In the genomic region with DNA sequence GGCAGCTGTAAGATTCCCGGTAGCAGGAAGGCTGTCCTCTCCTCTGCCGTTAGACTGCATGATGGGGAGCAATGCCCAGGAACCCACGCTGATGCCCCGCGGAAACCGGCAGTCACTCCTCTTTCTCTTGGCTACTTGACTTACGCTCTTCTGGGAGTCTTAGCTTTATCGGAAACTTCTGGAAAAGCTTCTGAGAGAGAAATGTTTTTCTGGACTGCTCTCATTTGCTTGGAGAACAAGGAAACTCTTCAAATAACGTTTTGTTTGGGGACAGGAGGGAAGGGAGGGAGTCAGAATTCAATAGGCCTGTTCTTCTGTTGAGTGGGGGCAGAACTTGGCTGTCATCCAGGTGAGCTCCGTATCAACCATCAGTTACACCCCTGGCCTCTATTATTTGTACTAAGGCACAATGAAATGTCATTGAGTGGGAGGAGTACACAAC, we compare ENCODE assay signal across 8 cellular contexts.
A peak's percentile ranks its signal among the peaks of the same experiment; 100 is the strongest.
DNase-seq lines count a peak whose midpoint lies in the region; ATAC-seq and TF ChIP-seq lines count a peak whose summit lies in the region.

No MANE protein-coding gene starts in this region.

- H3K4me2 ChIP-seq in skeletal muscle satellite cell (ENCODE audit: low read length), result peak overlapping the region; percentile 78

- POLR2A ChIA-PET in activated naive CD8-positive, alpha-beta T cell treated with anti-CD3 and anti-CD28 coated beads, Interleukin-2, amount 10 ng/mL, durations not matched to agents 7 days and 5 days (lab: Charles Lee), result interaction anchor here (1.9 kb wide), 1 partner anchor 57 kb away, joined by 5 read pairs; no protein-coding TSS in a partner anchor

- no peaks in the 10 kb centered on the region for H3K36me3 ChIP-seq in skeletal muscle satellite cell (ENCODE audit: insufficient read depth, low read length)
- no peaks in the 10 kb centered on the region for H3K36me3 ChIP-seq in H7 (replicated peaks; ENCODE audit: control insufficient read depth, insufficient read depth, low read length)

- no peak for DNase-seq in CD14-positive monocyte (ENCODE audit: low spot score)
- peak; percentile 18 for DNase-seq in NCI-H146 (lab: John Stamatoyannopoulos, UW)
- no peak for DNase-seq in activated naive CD8-positive, alpha-beta T cell treated with anti-CD3 and anti-CD28 coated beads, Interleukin-2, amount 10 ng/mL, durations not matched to agents 7 days and 5 days
- DNase-seq in hippocampal formation (lab: John Stamatoyannopoulos, UW), result peak; percentile 75 to 96
- no peak for DNase-seq in AG08395 (ENCODE audit: low spot score)
- DNase-seq in H7, result no peak

- H3K4me1 ChIP-seq in skeletal muscle satellite cell (ENCODE audit: control insufficient read depth, insufficient read depth, low read length), result peaks cover 21% of the 10 kb centered on the region

- H3K27me3 ChIP-seq in skeletal muscle satellite cell (ENCODE audit: control insufficient read depth, insufficient read depth, low read length) (no peaks in the 10 kb centered on the region), H7 (ENCODE audit: control insufficient read depth, insufficient read depth, low read length) (no peaks in the 10 kb centered on the region)

- H3K4me3 ChIP-seq in skeletal muscle satellite cell (ENCODE audit: low read length) (peak overlapping the region; percentile 51), H7 (ENCODE audit: insufficient read depth, low read depth, low read length) (no peak overlapping the region)

- H3K9me3 ChIP-seq in skeletal muscle satellite cell (replicated peaks; ENCODE audit: low read length), result no peaks in the 10 kb centered on the region

- peaks cover 0 to under 1% of the 10 kb centered on the region in 2 donors for H3K36me3 Mint-ChIP-seq in CD14-positive monocyte
- H3K36me3 Mint-ChIP-seq in activated naive CD8-positive, alpha-beta T cell treated with anti-CD3 and anti-CD28 coated beads, Interleukin-2, amount 10 ng/mL, durations not matched to agents 7 days and 5 days, result peaks cover 2% of the 10 kb centered on the region

- no peaks in the 10 kb centered on the region for H3K9me3 Mint-ChIP-seq in CD14-positive monocyte
- H3K9me3 Mint-ChIP-seq in activated naive CD8-positive, alpha-beta T cell treated with anti-CD3 and anti-CD28 coated beads, Interleukin-2, amount 10 ng/mL, durations not matched to agents 7 days and 5 days, result no peaks in the 10 kb centered on the region

- TF ChIP-seq CTCF in CD14-positive monocyte (IDR thresholded peaks at IDR 0.05), result no peak

- peak overlapping the region; percentile 88 to 98 for H3K4me3 Mint-ChIP-seq in CD14-positive monocyte
- H3K4me3 Mint-ChIP-seq in activated naive CD8-positive, alpha-beta T cell treated with anti-CD3 and anti-CD28 coated beads, Interleukin-2, amount 10 ng/mL, durations not matched to agents 7 days and 5 days, result peak overlapping the region; percentile 88

- intact Hi-C loops in CD14-positive monocyte (cut with micrococcal nuclease), result no loop called here

- H3K9ac ChIP-seq in skeletal muscle satellite cell (ENCODE audit: low read depth, low read length), result peak overlapping the region; percentile 77

- H3K4me1 Mint-ChIP-seq in CD14-positive monocyte, result peaks cover 17% of the 10 kb centered on the region
- H3K4me1 Mint-ChIP-seq in activated naive CD8-positive, alpha-beta T cell treated with anti-CD3 and anti-CD28 coated beads, Interleukin-2, amount 10 ng/mL, durations not matched to agents 7 days and 5 days, result peaks cover 45% of the 10 kb centered on the region

- peak overlapping the region in 5 of 7 donors; percentile 54 to 96 (median 94) for H3K27ac Mint-ChIP-seq in CD14-positive monocyte
- peak overlapping the region; percentile 96 for H3K27ac Mint-ChIP-seq in activated naive CD8-positive, alpha-beta T cell treated with anti-CD3 and anti-CD28 coated beads, Interleukin-2, amount 10 ng/mL, durations not matched to agents 7 days and 5 days

- H3K27me3 Mint-ChIP-seq in CD14-positive monocyte (ENCODE audit: low read depth in 3 of 3), result peaks cover 2 to 7% (median 5%) of the 10 kb centered on the region in 3 donors
- peaks cover under 1% of the 10 kb centered on the region for H3K27me3 Mint-ChIP-seq in activated naive CD8-positive, alpha-beta T cell treated with anti-CD3 and anti-CD28 coated beads, Interleukin-2, amount 10 ng/mL, durations not matched to agents 7 days and 5 days

- ATAC-seq in activated naive CD8-positive, alpha-beta T cell treated with anti-CD3 and anti-CD28 coated beads, Interleukin-2, amount 10 ng/mL, durations not matched to agents 7 days and 5 days (ENCODE audit: low read depth), result no peak
- ATAC-seq in HG03469 (IDR thresholded peaks at IDR 0.05; ENCODE audit: unreplicated experiment), result no peak

Comparison
In these comparisons a context has a peak if more than half of its experiments do, and no peak if none do; other contexts are left out.
1. DNase-seq: peak in NCI-H146 (single experiment) and hippocampal formation (2 of 2); none in CD14-positive monocyte (single experiment), activated naive CD8-positive, alpha-beta T cell treated with anti-CD3 and anti-CD28 coated beads, Interleukin-2, amount 10 ng/mL, durations not matched to agents 7 days and 5 days (single experiment), AG08395 (single experiment) and H7 (single experiment).